Comparison of ENCODE assay signal across 20 cellular contexts in the genomic region with DNA sequence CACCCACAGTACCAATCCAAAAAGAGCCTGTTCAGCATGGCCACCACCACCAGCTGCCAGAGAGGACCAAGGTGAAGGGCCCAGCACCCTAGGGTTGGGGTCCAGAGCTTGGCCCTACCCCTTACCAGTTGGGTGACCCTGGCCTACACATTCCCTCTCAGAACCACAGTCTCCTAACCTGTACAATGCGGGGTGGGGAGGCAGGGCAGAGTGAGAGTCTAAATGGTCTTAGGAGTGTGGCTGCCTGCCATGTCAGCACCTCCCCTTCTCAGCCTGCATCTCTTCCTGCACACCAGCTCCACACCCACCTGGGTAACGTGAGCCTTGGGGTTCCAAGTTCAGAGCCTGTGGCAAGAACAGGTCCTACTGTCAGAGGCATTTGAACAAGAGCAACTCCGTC.
DNase-seq lines count a peak whose midpoint lies in the region; ATAC-seq, FAIRE-seq and TF ChIP-seq lines count a peak whose summit lies in the region.
"Had no signal": no experiment of that assay in that cellular context is flagged by ENCODE, and none has a peak within 500 bp of the region (broad histone marks: within the 10 kb centered on the region; RNA-seq: fewer than 3 reads in every experiment).

No MANE protein-coding gene starts in this region.

- no peak for TF ChIP-seq CTCF in natural killer cell (IDR thresholded peaks at IDR 0.05)
- no peak for TF ChIP-seq CTCF in bronchial epithelial cell (IDR thresholded peaks at IDR 0.05; ENCODE audit: insufficient read depth, low read length, severe bottlenecking)

- H3K4me3 ChIP-seq in bronchial epithelial cell (ENCODE audit: low read depth, low read length) = no peak overlapping the region
- H3K4me3 ChIP-seq: GM23248 had no signal

- peaks cover 16 to 42% of the 10 kb centered on the region in 2 donors for H3K27me3 Mint-ChIP-seq in natural killer cell treated with Interleukin-12 subunit alpha and Interleukin-12 subunit beta and Interleukin-15 and Interleukin-18, amount 100 ng/mL, for 72 hours
- H3K27me3 Mint-ChIP-seq in natural killer cell (ENCODE audit: low read depth in 2 of 2) = peaks cover 27 to 29% of the 10 kb centered on the region in 2 donors

- ATAC-seq in natural killer cell treated with Interleukin-12 subunit alpha and Interleukin-12 subunit beta and Interleukin-15 and Interleukin-18, amount 100 ng/mL, for 72 hours = peak in 1 of 2 donors; percentile 13
- no peak for ATAC-seq in natural killer cell
- ATAC-seq: HCT116 had no signal

- DNase-seq in natural killer cell treated with Interleukin-12 subunit alpha and Interleukin-12 subunit beta and Interleukin-15 and Interleukin-18, amount 100 ng/mL, for 72 hours (ENCODE audit: low spot score) = peak; percentile 32
- DNase-seq in natural killer cell (no peak), bronchial epithelial cell (ENCODE audit: low read depth) (peak; percentile 32), mesenteric fat pad (ENCODE audit: low spot score) (peak; percentile 67), SK-N-DZ (ENCODE audit: low spot score) (no peak)
- no peak for DNase-seq in central memory CD4-positive, alpha-beta T cell
- DNase-seq in activated CD4-positive, alpha-beta T cell treated with anti-CD3 and anti-CD28 coated beads, Interleukin-2, amount 50 U/mL, for 4 hours = no peak
- DNase-seq: AML-193; CD4-positive, alpha-beta T cell; DMS153; DMS79; GDM1; GM23248; HFFc6; IMR-90 had no signal

- intact Hi-C loops in natural killer cell (cut with micrococcal nuclease) = no loop called here

- H3K9me3 Mint-ChIP-seq in natural killer cell treated with Interleukin-12 subunit alpha and Interleukin-12 subunit beta and Interleukin-15 and Interleukin-18, amount 100 ng/mL, for 72 hours = no peaks in the 10 kb centered on the region
- H3K9me3 Mint-ChIP-seq in natural killer cell = no peaks in the 10 kb centered on the region

- no peak overlapping the region for H3K27ac Mint-ChIP-seq in natural killer cell treated with Interleukin-12 subunit alpha and Interleukin-12 subunit beta and Interleukin-15 and Interleukin-18, amount 100 ng/mL, for 72 hours
- H3K27ac Mint-ChIP-seq in natural killer cell = no peak overlapping the region
- H3K27ac Mint-ChIP-seq: CD4-positive, alpha-beta T cell; HFFc6 had no signal

- H3K4me1 Mint-ChIP-seq in natural killer cell treated with Interleukin-12 subunit alpha and Interleukin-12 subunit beta and Interleukin-15 and Interleukin-18, amount 100 ng/mL, for 72 hours (ENCODE audit: low read depth in 2 of 2) = peaks cover 0 to 5% of the 10 kb centered on the region in 2 donors
- H3K4me1 Mint-ChIP-seq in natural killer cell = no peaks in the 10 kb centered on the region

- H3K27me3 ChIP-seq in bronchial epithelial cell (ENCODE audit: control insufficient read depth, insufficient read depth, low read length) = peaks cover 5% of the 10 kb centered on the region

- FAIRE-seq in bronchial epithelial cell (lab: Jason Lieb, UNC) = no peak
- FAIRE-seq: A204.1, GM12892, GM18507, H54 had no signal

- H3K36me3 ChIP-seq in bronchial epithelial cell (ENCODE audit: control insufficient read depth, insufficient read depth, low read length) = no peaks in the 10 kb centered on the region

- H3K4me3 Mint-ChIP-seq in natural killer cell treated with Interleukin-12 subunit alpha and Interleukin-12 subunit beta and Interleukin-15 and Interleukin-18, amount 100 ng/mL, for 72 hours = no peak overlapping the region
- no peak overlapping the region for H3K4me3 Mint-ChIP-seq in natural killer cell
- H3K4me3 Mint-ChIP-seq: CD4-positive, alpha-beta T cell; HFFc6 had no signal

- no peaks in the 10 kb centered on the region for H3K36me3 Mint-ChIP-seq in natural killer cell treated with Interleukin-12 subunit alpha and Interleukin-12 subunit beta and Interleukin-15 and Interleukin-18, amount 100 ng/mL, for 72 hours
- no peaks in the 10 kb centered on the region for H3K36me3 Mint-ChIP-seq in natural killer cell

Comparison
In these comparisons a context has a peak if more than half of its experiments do, and no peak if none do; other contexts are left out.
1. DNase-seq: peak in natural killer cell treated with Interleukin-12 subunit alpha and Interleukin-12 subunit beta and Interleukin-15 and Interleukin-18, amount 100 ng/mL, for 72 hours (single experiment), bronchial epithelial cell (single experiment) and mesenteric fat pad (single experiment); none in natural killer cell (single experiment), SK-N-DZ (single experiment), central memory CD4-positive, alpha-beta T cell (single experiment) and activated CD4-positive, alpha-beta T cell treated with anti-CD3 and anti-CD28 coated beads, Interleukin-2, amount 50 U/mL, for 4 hours (0 of 2).